ENCODE assay signal across 8 cellular contexts in the genomic region with DNA sequence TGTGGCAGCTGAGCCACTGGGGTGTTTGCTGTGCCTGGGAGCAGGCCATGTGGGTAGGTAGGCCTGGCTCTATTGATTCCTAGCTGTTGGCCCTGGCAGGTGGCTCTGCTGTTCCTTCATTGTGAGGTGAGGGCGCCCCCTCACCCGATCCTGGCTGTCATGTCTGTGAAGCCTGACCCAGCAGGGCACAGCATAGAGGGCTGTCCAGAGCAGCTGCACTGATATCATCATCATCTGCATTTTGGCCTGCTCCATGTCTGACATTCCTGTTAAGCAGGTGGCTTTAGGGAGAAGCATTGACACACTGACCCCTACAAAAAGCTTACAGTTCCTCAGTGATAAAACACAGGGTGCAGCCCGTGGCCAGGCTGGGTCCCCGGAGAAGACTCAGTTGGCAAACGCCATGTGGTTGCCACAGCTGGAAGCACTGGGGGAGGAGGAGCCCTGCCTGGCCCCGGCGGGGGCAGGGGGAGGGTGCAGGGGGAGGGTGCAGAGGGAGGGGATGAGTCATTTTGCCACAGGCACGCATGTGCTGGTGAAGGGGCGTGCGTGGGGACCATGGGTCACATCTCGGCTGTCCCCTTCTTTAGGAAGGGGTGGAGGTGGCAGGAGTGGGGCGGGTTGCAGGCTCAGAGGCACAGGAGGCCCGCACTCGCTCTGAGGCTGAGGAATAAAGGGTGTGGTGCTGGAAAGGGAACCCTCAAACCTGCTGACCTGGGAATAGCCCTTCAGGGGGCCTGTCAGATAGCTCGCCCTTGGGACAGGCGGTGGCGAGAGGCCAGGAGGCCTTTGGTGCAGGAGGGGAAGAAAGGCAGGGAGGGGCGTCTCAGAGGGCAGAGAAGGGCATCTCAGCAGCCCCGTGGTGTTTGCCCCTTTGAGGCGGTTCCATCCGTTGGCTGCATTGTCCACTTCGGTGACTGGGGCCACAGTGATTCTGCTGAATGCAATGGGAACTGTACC. TPM values are rescaled to one million over a fixed set of nuclear protein-coding genes. Genes with fewer than 3 reads are reported as not detected.
DNase-seq lines count a peak whose midpoint lies in the region; ATAC-seq lines count a peak whose summit lies in the region.

No MANE protein-coding gene starts in this region.

- no peak overlapping the region for H2AK5ac ChIP-seq in trophoblast cell (ENCODE audit: low read length)

- no peak overlapping the region for H3K14ac ChIP-seq in trophoblast cell (ENCODE audit: low read length)

- no peak overlapping the region for H3K9ac ChIP-seq in trophoblast cell (ENCODE audit: low read length)

- H3K23ac ChIP-seq in trophoblast cell (ENCODE audit: low read length) = peak overlapping the region; percentile 17

- H3K4me2 ChIP-seq in trophoblast cell (ENCODE audit: low read length) = no peak overlapping the region

- no peaks in the 10 kb centered on the region for H3K79me1 ChIP-seq in trophoblast cell (ENCODE audit: low read length)

- no peak overlapping the region for H4K8ac ChIP-seq in trophoblast cell (ENCODE audit: low read depth, low read length)

- no peaks in the 10 kb centered on the region for H3K27me3 ChIP-seq in trophoblast cell (ENCODE audit: insufficient read depth, low read length)

- H3K4me3 ChIP-seq in trophoblast cell (ENCODE audit: low read depth, low read length) = no peak overlapping the region

- H3K36me3 ChIP-seq in trophoblast cell (ENCODE audit: control insufficient read depth in 1 of 2, insufficient read depth in 2 of 2, low read length in 2 of 2) = no peaks in the 10 kb centered on the region

- WGBS in trophoblast cell (ENCODE audit: extremely low coverage, insufficient coverage, insufficient read length) = no CpG with 5 or more reads among the region's 22 CpGs

- peaks cover 4 to 19% of the 10 kb centered on the region in 2 experiments for H3K4me1 ChIP-seq in trophoblast cell (ENCODE audit: control insufficient read depth in 1 of 2, insufficient read depth in 2 of 2, low read length in 2 of 2)

- peak; percentile 22 for ATAC-seq in GM19328 (IDR thresholded peaks at IDR 0.05; ENCODE audit: unreplicated experiment)

- H3K18ac ChIP-seq in trophoblast cell (ENCODE audit: low read length) = no peak overlapping the region

- H3K9me3 ChIP-seq in trophoblast cell (ENCODE audit: insufficient read depth, low read depth, low read length) = no peaks in the 10 kb centered on the region

- H2BK120ac ChIP-seq in trophoblast cell (ENCODE audit: insufficient read depth, low read length, poor library complexity) = no peak overlapping the region

- no peak overlapping the region for H4K91ac ChIP-seq in trophoblast cell (ENCODE audit: low read depth, low read length)

- no peak overlapping the region for H4K12ac ChIP-seq in trophoblast cell (ENCODE audit: low read depth, low read length)

- H2AFZ ChIP-seq in trophoblast cell (ENCODE audit: insufficient read depth, low read length, poor library complexity) = no peak overlapping the region

- H3K79me2 ChIP-seq in trophoblast cell (ENCODE audit: control insufficient read depth, insufficient read depth, low read length, poor library complexity) = no peaks in the 10 kb centered on the region

- no peak overlapping the region for H3K27ac ChIP-seq in trophoblast cell (ENCODE audit: low read depth, low read length)

- DNase-seq in MV-4-11 (lab: John Stamatoyannopoulos, UW) (peak; percentile 81), activated T-cell treated with anti-CD3 and anti-CD28 coated beads for 24 hours (ENCODE audit: low read depth) (peak; percentile 80), trophoblast cell (peak in 1 of 2 donors; percentile 48), GM03348 (ENCODE audit: low spot score) (no peak), mucosa of gallbladder (ENCODE audit: low spot score) (no peak), medulla oblongata (ENCODE audit: extremely low spot score) (no peak), middle frontal gyrus (ENCODE audit: extremely low spot score, low spot score) (no peak)

- no peak overlapping the region for H2BK5ac ChIP-seq in trophoblast cell (ENCODE audit: low read depth, low read length, poor library complexity)

- no peak overlapping the region for H3K4ac ChIP-seq in trophoblast cell (ENCODE audit: low read depth, low read length)

- no peak overlapping the region for H2BK12ac ChIP-seq in trophoblast cell (ENCODE audit: low read length)

RNA-seq across cellular contexts. Expression of gene IKZF1, which starts 31.6 kb away (rescaled TPM):
- 0.25 and 0.28 TPM in 2 replicates for polyA plus RNA-seq in trophoblast cell (2013)
- total RNA-seq in mucosa of gallbladder = 17.4 TPM

Comparison
In these comparisons a context has a peak if more than half of its experiments do, and no peak if none do; other contexts are left out.
1. DNase-seq: peak in MV-4-11 (single experiment) and activated T-cell treated with anti-CD3 and anti-CD28 coated beads for 24 hours (single experiment); none in GM03348 (single experiment), mucosa of gallbladder (single experiment), medulla oblongata (single experiment) and middle frontal gyrus (single experiment).